ENCODE assay signal across 32 cellular contexts in genomic region chr3:128598884-128599664, GRCh38. TPM values are rescaled to one million over a fixed set of nuclear protein-coding genes. Genes with fewer than 3 reads are reported as not detected.
DNase-seq lines count a peak whose midpoint lies in the region; ATAC-seq, FAIRE-seq and TF ChIP-seq lines count a peak whose summit lies in the region.
"Had no signal": no experiment of that assay in that cellular context is flagged by ENCODE, and none has a peak within 500 bp of the region (broad histone marks: within the 10 kb centered on the region; RNA-seq: fewer than 3 reads in every experiment).

No MANE protein-coding gene starts in this region.

- DNase-seq in MV-4-11 (lab: John Stamatoyannopoulos, UW) (peak; percentile 72), T-helper 17 cell (no peak), GM12891 (ENCODE audit: insufficient read length, low spot score) (no peak), cerebellum (ENCODE audit: low spot score) (no peak), glutamatergic neuron (no peak)
- DNase-seq in stimulated activated CD4-positive, alpha-beta T cell treated with anti-CD3 and anti-CD28 coated beads, Interleukin-4, amount 100 ng/mL, for 4 hours, result no peak
- DNase-seq: activated CD4-positive, alpha-beta T cell treated with anti-CD3 and anti-CD28 coated beads, Interleukin-2, amount 50 U/mL, for 48 hours; activated naive CD4-positive, alpha-beta T cell; activated naive CD8-positive, alpha-beta T cell treated with anti-CD3 and anti-CD28 coated beads, Interleukin-2, amount 50 U/mL, for 24 hours; activated T-cell treated with anti-CD3 and anti-CD28 coated beads, Interleukin-2, amount 50 U/mL, for 72 hours; Calu3; caudate nucleus; DMS79 treated with DMSO at 0.1 percent for 48 hours; foreskin fibroblast; GDM1; head of caudate nucleus; NCI-H1930; NCI-H2227 treated with DMSO at 0.1 percent for 48 hours; NCI-H526; psoas muscle; SJCRH30; stimulated activated CD4-positive, alpha-beta T cell treated with anti-CD3 and anti-CD28 coated beads, Interleukin-15, amount 100 ng/mL, for 24 hours; stimulated activated naive B cell treated with anti-CD40 and anti-IgM and Interleukin-4, amounts not matched to agents 10 μg/mL and 1 μg/mL and 100 μg/mL, for 72 hours; T-cell; upper lobe of right lung had no signal

- H3K4me3 Mint-ChIP-seq in T-helper 17 cell, result no peak overlapping the region
- H3K4me3 Mint-ChIP-seq in glutamatergic neuron (ENCODE audit: unreplicated experiment), result no peak overlapping the region
- H3K4me3 Mint-ChIP-seq: activated naive CD8-positive, alpha-beta T cell treated with anti-CD3 and anti-CD28 coated beads, Interleukin-2, amount 50 U/mL, for 24 hours; activated T-cell treated with anti-CD3 and anti-CD28 coated beads, Interleukin-2, amount 50 U/mL, for 72 hours; IgD-negative memory B cell; stimulated activated naive B cell treated with anti-CD40 and anti-IgM and Interleukin-4, amounts not matched to agents 10 μg/mL and 1 μg/mL and 100 μg/mL, for 72 hours; T-cell had no signal

- H3K27ac Mint-ChIP-seq in T-helper 17 cell (peak overlapping the region; percentile 43), glutamatergic neuron (ENCODE audit: unreplicated experiment) (no peak overlapping the region)
- H3K27ac Mint-ChIP-seq: activated naive CD8-positive, alpha-beta T cell treated with anti-CD3 and anti-CD28 coated beads, Interleukin-2, amount 50 U/mL, for 24 hours; activated T-cell treated with anti-CD3 and anti-CD28 coated beads, Interleukin-2, amount 50 U/mL, for 72 hours; stimulated activated naive B cell treated with anti-CD40 and anti-IgM and Interleukin-4, amounts not matched to agents 10 μg/mL and 1 μg/mL and 100 μg/mL, for 72 hours; T-cell had no signal

- H3K9me3 ChIP-seq in HEK293 (ENCODE audit: control insufficient read depth, insufficient read depth, low read depth, low read length) (no peaks in the 10 kb centered on the region), T-helper 17 cell (ENCODE audit: control insufficient read depth, low read length, poor library complexity, severe bottlenecking) (no peaks in the 10 kb centered on the region), neutrophil (no peaks in the 10 kb centered on the region)
- H3K9me3 ChIP-seq: psoas muscle, SJCRH30, suprapubic skin, upper lobe of right lung had no signal

- TF ChIP-seq CTCF in HEK293 (tag by site-specific recombination; IDR thresholded peaks at IDR 0.05) (no peak), neutrophil (IDR thresholded peaks at IDR 0.05) (no peak), glutamatergic neuron (IDR thresholded peaks at IDR 0.05; ENCODE audit: partially characterized antibody, unreplicated experiment) (no peak)

- no peaks in the 10 kb centered on the region for H3K27me3 ChIP-seq in neutrophil
- H3K27me3 ChIP-seq: SJCRH30, suprapubic skin, upper lobe of right lung had no signal

- no peaks in the 10 kb centered on the region for H3K27me3 Mint-ChIP-seq in T-helper 17 cell
- H3K27me3 Mint-ChIP-seq in glutamatergic neuron (ENCODE audit: unreplicated experiment), result peaks cover 4% of the 10 kb centered on the region
- H3K27me3 Mint-ChIP-seq: activated naive CD8-positive, alpha-beta T cell treated with anti-CD3 and anti-CD28 coated beads, Interleukin-2, amount 50 U/mL, for 24 hours; IgD-negative memory B cell; stimulated activated naive B cell treated with anti-CD40 and anti-IgM and Interleukin-4, amounts not matched to agents 10 μg/mL and 1 μg/mL and 100 μg/mL, for 72 hours; T-cell had no signal

- H3K4me3 ChIP-seq in HEK293 (ENCODE audit: low read depth, low read length) (no peak overlapping the region), neutrophil (ENCODE audit: low read depth in 1 of 2, low read length in 1 of 2) (no peak overlapping the region)
- H3K4me3 ChIP-seq: psoas muscle, SJCRH30, suprapubic skin, upper lobe of right lung had no signal

- TF ChIP-seq POLR2A in GM12891 (IDR thresholded peaks at IDR 0.05; ENCODE audit: low read depth, low read length), result no peak

- H3K36me3 Mint-ChIP-seq in T-helper 17 cell (ENCODE audit: low read depth) (no peaks in the 10 kb centered on the region), glutamatergic neuron (ENCODE audit: unreplicated experiment) (no peaks in the 10 kb centered on the region)
- H3K36me3 Mint-ChIP-seq: stimulated activated naive B cell treated with anti-CD40 and anti-IgM and Interleukin-4, amounts not matched to agents 10 μg/mL and 1 μg/mL and 100 μg/mL, for 72 hours; T-cell had no signal

- H3K4me1 Mint-ChIP-seq in T-helper 17 cell, result peaks cover 9% of the 10 kb centered on the region
- H3K4me1 Mint-ChIP-seq in glutamatergic neuron (ENCODE audit: low read depth, unreplicated experiment), result peaks cover 2% of the 10 kb centered on the region

- peaks cover 4% of the 10 kb centered on the region for H3K9me3 Mint-ChIP-seq in glutamatergic neuron (ENCODE audit: unreplicated experiment)
- H3K9me3 Mint-ChIP-seq: activated naive CD8-positive, alpha-beta T cell treated with anti-CD3 and anti-CD28 coated beads, Interleukin-2, amount 50 U/mL, for 24 hours; activated T-cell treated with anti-CD3 and anti-CD28 coated beads, Interleukin-2, amount 50 U/mL, for 72 hours; IgD-negative memory B cell; stimulated activated naive B cell treated with anti-CD40 and anti-IgM and Interleukin-4, amounts not matched to agents 10 μg/mL and 1 μg/mL and 100 μg/mL, for 72 hours; T-cell had no signal

- H3K27ac ChIP-seq in HEK293 (ENCODE audit: extremely low read depth, low read depth, low read length) (no peak overlapping the region), neutrophil (peak overlapping the region; percentile 62)
- H3K27ac ChIP-seq: C4-2B, psoas muscle, SJCRH30, suprapubic skin, upper lobe of right lung had no signal

- H3K36me3 ChIP-seq in HEK293 (ENCODE audit: control insufficient read depth in 2 of 2, insufficient read depth in 1 of 2, low read length in 2 of 2) (no peaks in the 10 kb centered on the region), neutrophil (no peaks in the 10 kb centered on the region)
- H3K36me3 ChIP-seq: SJCRH30, suprapubic skin, upper lobe of right lung had no signal

- CTCF ChIA-PET in HEK293 (lab: Yijun Ruan, JAX), result no interaction called here

- FAIRE-seq in GM12891 (lab: Jason Lieb, UNC), result no peak

- POLR2A ChIA-PET in HEK293 (lab: Yijun Ruan, JAX), result no interaction called here

- H3K4me1 ChIP-seq in HEK293 (ENCODE audit: control insufficient read depth, insufficient read depth, low read length) (no peaks in the 10 kb centered on the region), neutrophil (ENCODE audit: control insufficient read depth in 1 of 2, insufficient read depth in 1 of 2, low read depth in 1 of 2, low read length in 1 of 2) (peaks cover 67 to 83% of the 10 kb centered on the region in 2 experiments)
- H3K4me1 ChIP-seq: psoas muscle, SJCRH30, suprapubic skin, upper lobe of right lung had no signal

- no peak for ATAC-seq in T-helper 17 cell
- ATAC-seq: activated CD4-positive, CD25-positive, alpha-beta regulatory T cell treated with anti-CD3 and anti-CD28 coated beads, Interleukin-2, amount 50 U/mL, for 24 hours; activated naive CD8-positive, alpha-beta T cell treated with anti-CD3 and anti-CD28 coated beads, Interleukin-2, amount 50 U/mL, for 24 hours; activated T-cell treated with anti-CD3 and anti-CD28 coated beads, Interleukin-2, amount 50 U/mL, for 72 hours; HCT116; psoas muscle; stimulated activated naive B cell treated with anti-CD40 and anti-IgM and Interleukin-4, amounts not matched to agents 10 μg/mL and 1 μg/mL and 100 μg/mL, for 72 hours; T-cell; upper lobe of right lung had no signal

TF ChIP-seq in GM12891, 5 proteins besides CTCF, POLR2A, EP300 and RAD21:
- TF ChIP-seq SPI1 (IDR thresholded peaks at IDR 0.05; ENCODE audit: low read depth, low read length) (no peak), POU2F2 (IDR thresholded peaks at IDR 0.05; ENCODE audit: low read depth, low read length) (no peak), POLR2AphosphoS5 (IDR thresholded peaks at IDR 0.05; ENCODE audit: low read depth, low read length) (no peak), TAF1 (IDR thresholded peaks at IDR 0.05; ENCODE audit: low read depth, low read length) (no peak), PAX5 (IDR thresholded peaks at IDR 0.05; ENCODE audit: insufficient read depth, low read length, severe bottlenecking) (no peak)
TF ChIP-seq in GM12891: peak in this region for 0.

RNA-seq across cellular contexts. Expression of gene RPN1, which starts 51.5 kb away (rescaled TPM):
- total RNA-seq in T-helper 17 cell, result 100 to 1,000 TPM; 117 TPM
- 79.3 TPM for polyA plus RNA-seq in GM12891 (2012; ENCODE audit: low read depth, missing spikeins)
- total RNA-seq in cerebellum, result 146 TPM
- 121 TPM for total RNA-seq in glutamatergic neuron (ENCODE audit: unreplicated experiment)
